In the genomic region with DNA sequence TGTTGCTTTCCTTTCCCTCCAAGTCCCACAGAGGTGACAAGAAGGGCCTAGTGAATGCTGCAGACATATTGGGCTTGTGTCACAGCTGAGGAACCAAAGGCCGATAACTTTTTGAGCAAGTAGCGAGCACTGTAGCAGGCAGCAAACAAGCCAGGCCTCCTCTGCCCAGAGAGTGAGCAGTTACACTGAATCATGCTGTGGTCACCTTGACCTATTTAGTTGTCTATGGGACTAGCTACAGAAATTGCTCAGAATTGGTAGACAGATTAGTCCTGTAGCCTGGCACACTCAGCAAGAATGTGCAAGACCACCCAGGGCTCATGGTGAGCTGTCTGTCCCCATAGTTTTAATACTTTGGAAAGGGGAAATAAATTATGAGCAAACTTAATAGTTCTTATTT, we compare ENCODE assay signal across 24 cellular contexts. TPM values are rescaled to one million over a fixed set of nuclear protein-coding genes. Genes with fewer than 3 reads are reported as not detected.
DNase-seq lines count a peak whose midpoint lies in the region; ATAC-seq, FAIRE-seq and TF ChIP-seq lines count a peak whose summit lies in the region.
"Had no signal": no experiment of that assay in that cellular context is flagged by ENCODE, and none has a peak within 500 bp of the region (broad histone marks: within the 10 kb centered on the region; RNA-seq: fewer than 3 reads in every experiment).

No MANE protein-coding gene starts in this region.

- H3K27ac Mint-ChIP-seq in GM23338 = no peak overlapping the region
- no peak overlapping the region for H3K27ac Mint-ChIP-seq in stimulated activated effector memory CD8-positive, alpha-beta T cell treated with anti-CD3 and anti-CD28 coated beads, Interleukin-12 subunit alpha, Interleukin-12 subunit beta, amount 100 ng/mL, for 72 hours
- H3K27ac Mint-ChIP-seq: B cell; CD8-positive, alpha-beta T cell had no signal

- no peaks in the 10 kb centered on the region for H3K27me3 ChIP-seq in GM23338 (ENCODE audit: insufficient read depth)
- H3K27me3 ChIP-seq in IMR-90 (ENCODE audit: control insufficient read depth, insufficient read depth, low read length) = peaks cover 4% of the 10 kb centered on the region
- no peaks in the 10 kb centered on the region for H3K27me3 ChIP-seq in GM12878 (replicated peaks in 1 of 2; ENCODE audit: control insufficient read depth in 2 of 2, insufficient read depth in 2 of 2, low read length in 1 of 2)
- no peaks in the 10 kb centered on the region for H3K27me3 ChIP-seq in gastroesophageal sphincter
- H3K27me3 ChIP-seq: SJSA1 had no signal

- H3K9ac ChIP-seq in IMR-90 (ENCODE audit: low read depth, low read length) (no peak overlapping the region), GM12878 (ENCODE audit: control insufficient read depth, insufficient read depth, low read length) (no peak overlapping the region)

- POLR2A ChIA-PET in IMR-90 (lab: Charles Lee; ENCODE audit: unreplicated experiment) (no interaction called here), GM12878 (lab: Charles Lee) (interaction anchor here (0.7 to 1.0 kb wide), 2 partner anchors 25 to 507 kb away, joined by 3 to 6 read pairs; a partner anchor contains a TSS)

- WGBS in IMR-90 (ENCODE audit: extremely low coverage in 2 of 2, insufficient read length in 1 of 2), 2 experiments = 100% methylated on average over 2 of the region's 2 CpGs; no CpG with 5 or more reads in 1 of the 2 experiments
- 97% methylated on average over 2 of the region's 2 CpGs for WGBS in GM12878 (ENCODE audit: insufficient coverage, insufficient replicate concordance, low lambda C conversion rate, missing lambda C conversion rate)
- 92 to 100% methylated on average over 2 of the region's 2 CpGs for WGBS in gastroesophageal sphincter (ENCODE audit: low coverage in 1 of 2), 2 donors

- no peaks in the 10 kb centered on the region for H3K9me3 ChIP-seq in IMR-90 (ENCODE audit: control insufficient read depth, insufficient read depth, low read length)
- no peaks in the 10 kb centered on the region for H3K9me3 ChIP-seq in GM12878 (replicated peaks; ENCODE audit: control insufficient read depth, insufficient read depth, low read length)
- H3K9me3 ChIP-seq in gastroesophageal sphincter = no peaks in the 10 kb centered on the region
- H3K9me3 ChIP-seq: Caco-2, SJSA1 had no signal

- no peak overlapping the region for H3K4me3 Mint-ChIP-seq in GM23338
- H3K4me3 Mint-ChIP-seq in stimulated activated effector memory CD8-positive, alpha-beta T cell treated with anti-CD3 and anti-CD28 coated beads, Interleukin-12 subunit alpha, Interleukin-12 subunit beta, amount 100 ng/mL, for 72 hours = no peak overlapping the region
- H3K4me3 Mint-ChIP-seq: B cell; CD8-positive, alpha-beta T cell had no signal

- dilution Hi-C loops in IMR-90 (cut with HindIII; ENCODE audit: low sequenced_read_pairs, unreplicated experiment) = no loop called here

- peak overlapping the region; percentile 65 for H2AK9ac ChIP-seq in IMR-90 (replicated peaks; ENCODE audit: low read depth, low read length, poor library complexity)

- CTCF ChIA-PET in IMR-90 (lab: Yijun Ruan, JAX) (no interaction called here), GM12878 (lab: Yijun Ruan, JAX) (no interaction called here)

- H2BK20ac ChIP-seq in IMR-90 (ENCODE audit: low read depth, low read length) = no peak overlapping the region

- no peak for DNase-seq in GM23338 (ENCODE audit: low spot score)
- peak; percentile 16 for DNase-seq in IMR-90
- no peak for DNase-seq in GM12878 (ENCODE audit: low read depth, low spot score)
- DNase-seq in stimulated activated effector memory CD8-positive, alpha-beta T cell treated with anti-CD3 and anti-CD28 coated beads, Interleukin-12 subunit alpha, Interleukin-12 subunit beta, amount 100 ng/mL, for 72 hours (ENCODE audit: low spot score in 2 of 2) = no peak
- DNase-seq in activated CD8-positive, alpha-beta memory T cell treated with anti-CD3 and anti-CD28 coated beads, Interleukin-2, amount 50 U/mL, for 4 hours = no peak
- no peak for DNase-seq in AML-193 (lab: John Stamatoyannopoulos, UW)
- DNase-seq: Caco-2; CD8-positive, alpha-beta T cell; GDM1; H7; NCI-H1048; NCI-H1417 treated with DMSO at 0.1 percent for 48 hours; NCI-H1694 treated with DMSO at 0.1 percent for 48 hours; NCI-H2081; NCI-H2227 treated with DMSO at 0.1 percent for 48 hours; NCI-H526 treated with DMSO at 0.1 percent for 48 hours; PC-9; Right ventricle myocardium superior had no signal

- TF ChIP-seq POLR2A in IMR-90 (IDR thresholded peaks at IDR 0.05; ENCODE audit: low read depth, low read length) (no peak), GM12878 (IDR thresholded peaks at IDR 0.05; ENCODE audit: low read depth, low read length) (no peak), gastroesophageal sphincter (IDR thresholded peaks at IDR 0.05) (no peak)

- no peak overlapping the region; the same call in 1 of the 2 replicates for H3K14ac ChIP-seq in IMR-90 (replicated peaks; ENCODE audit: low read depth, low read length)

- H3K36me3 Mint-ChIP-seq in GM23338 (ENCODE audit: low read depth) = no peaks in the 10 kb centered on the region
- H3K36me3 Mint-ChIP-seq in stimulated activated effector memory CD8-positive, alpha-beta T cell treated with anti-CD3 and anti-CD28 coated beads, Interleukin-12 subunit alpha, Interleukin-12 subunit beta, amount 100 ng/mL, for 72 hours = no peaks in the 10 kb centered on the region
- H3K36me3 Mint-ChIP-seq: CD8-positive, alpha-beta T cell had no signal

- H3K4me3 ChIP-seq in GM23338 (no peak overlapping the region), IMR-90 (ENCODE audit: insufficient read depth, low read depth, low read length) (no peak overlapping the region), GM12878 (no peak overlapping the region), gastroesophageal sphincter (no peak overlapping the region)
- H3K4me3 ChIP-seq: PC-9, SJSA1 had no signal

- H2BK120ac ChIP-seq in IMR-90 (ENCODE audit: low read depth, low read length) = no peak overlapping the region

- intact Hi-C loops in IMR-90 (cut with micrococcal nuclease) (no loop called here), GM12878 (cut with micrococcal nuclease; ENCODE audit: unreplicated experiment) (no loop called here)

- H2BK5ac ChIP-seq in IMR-90 (ENCODE audit: low read depth, low read length, poor library complexity, severe bottlenecking) = no peak overlapping the region

- H3K4ac ChIP-seq in IMR-90 (ENCODE audit: low read depth, low read length) = no peak overlapping the region

- peaks cover 4% of the 10 kb centered on the region; the same call in 1 of the 2 replicates for H3K9me1 ChIP-seq in IMR-90 (ENCODE audit: insufficient read depth, low read length)

- no TSS peak for BruUV-seq in IMR-90 (replicated peaks; lab: Mats Ljungman, UMichigan)
- no TSS peak for BruUV-seq in GM12878 (replicated peaks; lab: Mats Ljungman, UMichigan)

- no peak overlapping the region for H3K56ac ChIP-seq in IMR-90 (ENCODE audit: extremely low read depth, insufficient read depth, low read length)

- no peak overlapping the region for H2BK15ac ChIP-seq in IMR-90 (ENCODE audit: low read depth, low read length)

- H3K36me3 ChIP-seq in GM23338 (ENCODE audit: insufficient read depth) = no peaks in the 10 kb centered on the region
- H3K36me3 ChIP-seq in IMR-90 (ENCODE audit: control insufficient read depth, insufficient read depth, low read length) = no peaks in the 10 kb centered on the region
- no peaks in the 10 kb centered on the region for H3K36me3 ChIP-seq in GM12878 (ENCODE audit: control insufficient read depth in 2 of 2, insufficient read depth in 2 of 2, low read length in 1 of 2)
- H3K36me3 ChIP-seq in gastroesophageal sphincter = no peaks in the 10 kb centered on the region
- H3K36me3 ChIP-seq: SJSA1 had no signal

- no peak overlapping the region for H4K91ac ChIP-seq in IMR-90 (ENCODE audit: insufficient read depth, low read depth, low read length)

- H4K5ac ChIP-seq in IMR-90 (ENCODE audit: low read depth, low read length) = no peak overlapping the region

- peaks cover 14% of the 10 kb centered on the region; the same call in 2 of the 3 replicates for H3K4me1 Mint-ChIP-seq in GM23338
- no peaks in the 10 kb centered on the region for H3K4me1 Mint-ChIP-seq in stimulated activated effector memory CD8-positive, alpha-beta T cell treated with anti-CD3 and anti-CD28 coated beads, Interleukin-12 subunit alpha, Interleukin-12 subunit beta, amount 100 ng/mL, for 72 hours
- H3K4me1 Mint-ChIP-seq: B cell had no signal

- peak overlapping the region; percentile 35; the same call in 1 of the 2 replicates for H2AFZ ChIP-seq in GM23338
- H2AFZ ChIP-seq in IMR-90 (replicated peaks; ENCODE audit: low read length, poor library complexity) = peak overlapping the region; percentile 34
- no peak overlapping the region for H2AFZ ChIP-seq in GM12878 (ENCODE audit: control insufficient read depth, low read depth, low read length)
- H2AFZ ChIP-seq: PC-9 had no signal

- TF ChIP-seq EP300 in GM12878 (IDR thresholded peaks at IDR 0.05; ENCODE audit: borderline replicate concordance in 1 of 2, control insufficient read depth in 1 of 2, low read depth in 2 of 2, low read length in 2 of 2) (no peak), gastroesophageal sphincter (IDR thresholded peaks at IDR 0.05) (no peak)

- no peaks in the 10 kb centered on the region for H3K9me3 Mint-ChIP-seq in GM23338
- no peaks in the 10 kb centered on the region for H3K9me3 Mint-ChIP-seq in stimulated activated effector memory CD8-positive, alpha-beta T cell treated with anti-CD3 and anti-CD28 coated beads, Interleukin-12 subunit alpha, Interleukin-12 subunit beta, amount 100 ng/mL, for 72 hours
- H3K9me3 Mint-ChIP-seq: CD8-positive, alpha-beta T cell had no signal

- no peak for FAIRE-seq in GM12878 (lab: Jason Lieb, UNC)
- FAIRE-seq: GM12892, GM19239 had no signal

- no peak overlapping the region for H2AK5ac ChIP-seq in IMR-90 (ENCODE audit: low read depth, low read length)

- ATAC-seq in GM23338 (no peak), IMR-90 (ENCODE audit: low read depth) (no peak), GM12878 (no peak), gastroesophageal sphincter (no peak)
- ATAC-seq in stimulated activated effector memory CD8-positive, alpha-beta T cell treated with anti-CD3 and anti-CD28 coated beads, Interleukin-12 subunit alpha, Interleukin-12 subunit beta, amount 100 ng/mL, for 72 hours = peak; percentile 98
- ATAC-seq: CD8-positive, alpha-beta T cell had no signal

- no peaks in the 10 kb centered on the region for H4K20me1 ChIP-seq in GM23338 (replicated peaks; ENCODE audit: insufficient read depth)
- no peaks in the 10 kb centered on the region for H4K20me1 ChIP-seq in IMR-90 (ENCODE audit: insufficient read depth, low read length)
- no peaks in the 10 kb centered on the region for H4K20me1 ChIP-seq in GM12878 (ENCODE audit: control insufficient read depth, insufficient read depth)

- H3K27ac ChIP-seq in GM23338 (ENCODE audit: low read depth) (no peak overlapping the region), IMR-90 (ENCODE audit: insufficient read depth, low read length) (no peak overlapping the region), GM12878 (ENCODE audit: control insufficient read depth, insufficient read depth) (no peak overlapping the region), gastroesophageal sphincter (no peak overlapping the region)
- H3K27ac ChIP-seq: C4-2B, PC-9, SJSA1 had no signal

- in situ Hi-C loops in IMR-90 (cut with MboI; ENCODE audit: low sequenced_read_pairs) (no loop called here), GM12878 (cut with MboI) (no loop called here)

- no peaks in the 10 kb centered on the region for H3K79me1 ChIP-seq in IMR-90 (ENCODE audit: low read depth in 1 of 2, low read length in 2 of 2)

- RAD21 ChIA-PET in GM12878 (lab: Charles Lee; ENCODE audit: unreplicated experiment) = no interaction called here

- SMC1A ChIA-PET in GM12878 (lab: Charles Lee; ENCODE audit: uncharacterized antibody, unreplicated experiment) = interaction anchor here (1.0 kb wide), 1 partner anchor 18 kb away, joined by 3 read pairs; no protein-coding TSS in a partner anchor

- H3K4me2 ChIP-seq in GM23338 (no peak overlapping the region), IMR-90 (ENCODE audit: low read depth, low read length) (no peak overlapping the region), GM12878 (ENCODE audit: control insufficient read depth, insufficient read depth) (no peak overlapping the region)
- H3K4me2 ChIP-seq: PC-9 had no signal

- no peak overlapping the region; a peak in 1 of 4 replicates for H4K8ac ChIP-seq in IMR-90 (ENCODE audit: low read depth in 2 of 2, low read length in 2 of 2)

- H3K27me3 Mint-ChIP-seq in GM23338 (ENCODE audit: insufficient read depth, low read depth, poor library complexity) = peaks cover 4% of the 10 kb centered on the region

- H3K23ac ChIP-seq in IMR-90 (ENCODE audit: low read depth, low read length) = 0 out of 2 replicates have a peak overlapping the region, but pooled peaks have one; percentile 32

- H3K79me2 ChIP-seq in GM23338 (replicated peaks; ENCODE audit: insufficient read depth) (no peaks in the 10 kb centered on the region), GM12878 (ENCODE audit: control insufficient read depth, insufficient read depth, low read length) (no peaks in the 10 kb centered on the region)

- TF ChIP-seq RAD21 in IMR-90 (IDR thresholded peaks at IDR 0.05; ENCODE audit: low read length) = no peak
- TF ChIP-seq RAD21 in GM12878 (IDR thresholded peaks at IDR 0.05; ENCODE audit: insufficient read depth, low read depth, low read length) = no peak

- TF ChIP-seq CTCF in GM23338 (conservative IDR thresholded peaks at IDR 0.05; ENCODE audit: low read depth in 2 of 2) (no peak), IMR-90 (conservative IDR thresholded peaks at IDR 0.05; ENCODE audit: low read depth, low read length) (no peak), GM12878 (IDR thresholded peaks at IDR 0.05 in 2 of 3, conservative IDR thresholded peaks at IDR 0.05 in 1 of 3; ENCODE audit: control insufficient read depth in 2 of 3, extremely low read depth in 1 of 3, insufficient read depth in 1 of 3, low read depth in 3 of 3, low read length in 3 of 3) (no peak), gastroesophageal sphincter (IDR thresholded peaks at IDR 0.05) (no peak)

- no peaks in the 10 kb centered on the region for H3K9me2 ChIP-seq in GM23338 (ENCODE audit: insufficient read depth)

- H3F3A ChIP-seq in GM23338 (replicated peaks; ENCODE audit: low read depth) = no peaks in the 10 kb centered on the region

- H3K4me1 ChIP-seq in GM23338 (ENCODE audit: insufficient read depth) = peaks cover 25% of the 10 kb centered on the region
- H3K4me1 ChIP-seq in IMR-90 (ENCODE audit: control insufficient read depth, insufficient read depth, low read length) = no peaks in the 10 kb centered on the region
- no peaks in the 10 kb centered on the region for H3K4me1 ChIP-seq in GM12878 (ENCODE audit: control insufficient read depth, insufficient read depth, low read length)
- no peaks in the 10 kb centered on the region for H3K4me1 ChIP-seq in gastroesophageal sphincter
- H3K4me1 ChIP-seq: Caco-2, SJSA1 had no signal

- H3K18ac ChIP-seq in IMR-90 (ENCODE audit: low read depth, low read length) = no peak overlapping the region

RNA-seq across cellular contexts. Expression of a gene that starts 25.2 kb away (rescaled TPM):
- total RNA-seq in GM23338 (2014; rRNA removed; shearing (Covaris generic)) = 30.4 and 31.1 TPM in 2 replicates
- polyA plus RNA-seq in GM23338 (2016; fragmentation: Nextera tagmentation; extraction: Ambion mirVana) = 45.5 and 48.7 TPM in 2 replicates
- 24.6 and 41.1 TPM in 2 replicates for total RNA-seq in IMR-90 (2012; rRNA removed)
- 16.9 and 20.4 TPM in 2 replicates for polyA plus RNA-seq in IMR-90 (2012; rRNA removed)
- polyA plus RNA-seq in IMR-90 (2012; cell fraction: cytosol; rRNA removed) = 2.6 and 2.9 TPM in 2 replicates
- polyA plus RNA-seq in IMR-90 (2012; cell fraction: nucleus; rRNA removed; ENCODE audit: low replicate concordance) = 5.7 and 21.7 TPM in 2 replicates
- 23.7 and 25.2 TPM in 2 replicates for total RNA-seq in GM12878 (2013; cell fraction: nucleolus; rRNA removed)
- total RNA-seq in GM12878 (2014; rRNA removed) = 22.0 and 29.3 TPM in 2 replicates
- 43.2 and 45.6 TPM in 2 replicates for total RNA-seq in GM12878 (2014; rRNA removed; fragmentation: Illumina TruSeq; extraction: Trizol)
- 26.7 and 27.4 TPM in 2 replicates for total RNA-seq in GM12878 (2021)
- 16.1 TPM for polyA plus RNA-seq in GM12878 (2011; ENCODE audit: low read depth)
- 35.1 and 56.1 TPM in 2 replicates for polyA plus RNA-seq in GM12878 (2011; rRNA removed)
- 10.8 and 11.6 TPM in 2 replicates for polyA plus RNA-seq in GM12878 (2011; cell fraction: cytosol; rRNA removed)
- polyA plus RNA-seq in GM12878 (2011; cell fraction: nucleus; rRNA removed) = 13.8 and 15.1 TPM in 2 replicates
- polyA plus RNA-seq in GM12878 (2012) = 26.7 and 28.1 TPM in 2 replicates
- polyA plus RNA-seq in GM12878 (2014; fragmentation: Illumina TruSeq; extraction: Trizol) = 50.8 and 67.3 TPM in 2 replicates
- polyA plus RNA-seq in GM12878 (2014; fragmentation: Nextera tagmentation; extraction: Ambion mirVana) = 10 to 100 TPM; 47.5 to 57.7 TPM
- polyA plus RNA-seq in GM12878 (2014; rRNA removed) = 24.3 and 34.0 TPM in 2 replicates
- 10 to 100 TPM; 27.2 to 27.7 TPM for polyA plus RNA-seq in GM12878 (2016; fragmentation: Nextera tagmentation; extraction: Ambion mirVana)
- polyA minus RNA-seq in GM12878 (2011; rRNA and poly(A)+ RNA removed) = 8.0 and 8.2 TPM in 2 replicates
- 4.9 and 7.2 TPM in 2 replicates for polyA minus RNA-seq in GM12878 (2011; cell fraction: cytosol; rRNA and poly(A)+ RNA removed)
- 7.3 and 12.2 TPM in 2 replicates for polyA minus RNA-seq in GM12878 (2011; cell fraction: nucleus; rRNA and poly(A)+ RNA removed)
- total RNA-seq in gastroesophageal sphincter = 10 to 100 TPM; 21.3 to 34.9 (median 25.2) TPM
